ENCODE assay signal across 8 cellular contexts in the genomic region with DNA sequence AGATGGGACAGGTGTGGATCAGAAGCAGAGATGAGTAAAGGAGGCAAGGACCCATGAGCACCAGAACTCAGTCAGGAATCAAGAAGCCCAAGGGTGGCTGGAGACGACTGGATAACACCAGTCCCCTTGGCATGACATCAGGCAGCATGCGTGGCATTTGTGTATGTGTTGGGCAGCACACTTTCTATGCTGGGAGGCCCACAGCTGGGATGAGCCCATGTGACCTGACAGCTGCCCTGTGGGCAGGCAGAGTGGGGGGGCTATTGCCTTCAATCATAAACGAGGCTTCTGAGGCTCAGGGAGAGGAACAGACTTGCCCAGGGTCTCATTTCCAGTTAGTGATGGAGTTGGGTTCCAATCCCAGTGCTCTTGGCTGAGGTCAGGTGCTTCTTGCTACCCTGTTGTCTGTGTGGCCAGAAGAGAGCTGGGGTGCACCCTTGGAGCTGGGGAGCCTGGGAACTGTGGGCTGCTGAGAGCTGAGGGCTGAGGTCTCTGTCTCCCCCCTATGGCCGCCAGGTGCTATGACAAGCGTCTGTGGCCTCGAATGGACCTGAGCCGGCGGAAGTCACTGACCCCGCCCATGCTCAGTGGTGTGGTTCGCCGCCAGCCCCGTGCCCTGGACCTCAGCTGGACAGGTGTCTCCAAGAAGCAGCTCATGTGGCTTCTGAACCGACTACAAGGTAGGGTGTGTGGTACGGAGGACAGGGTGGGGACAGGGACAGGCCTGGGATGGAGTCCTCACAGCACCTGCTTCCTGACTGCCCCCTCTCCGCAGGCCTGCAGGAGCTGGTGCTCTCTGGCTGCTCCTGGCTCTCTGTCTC. TPM values are rescaled to one million over a fixed set of nuclear protein-coding genes. Genes with fewer than 3 reads are reported as not detected.
A peak's percentile ranks its signal among the peaks of the same experiment; 100 is the strongest.
DNase-seq lines count a peak whose midpoint lies in the region; ATAC-seq, FAIRE-seq and TF ChIP-seq lines count a peak whose summit lies in the region.

No MANE protein-coding gene starts in this region.

- intact Hi-C loops in ovary (cut with DNase I) = no loop called here

- TF ChIP-seq CTCF in D721Med (IDR thresholded peaks at IDR 0.05; ENCODE audit: insufficient read depth, missing control alignments) (peak; percentile 77), Peyer's patch (IDR thresholded peaks at IDR 0.05) (peak; percentile 75 to 94 (median 89)), ovary (IDR thresholded peaks at IDR 0.05) (peak; percentile 49 to 55 (median 55))

- FAIRE-seq in D721Med (lab: Jason Lieb, UNC) = no peak
- FAIRE-seq in frontal cortex (lab: Jason Lieb, UNC) = no peak

- H3K4me3 ChIP-seq in Peyer's patch (peak overlapping the region in 1 of 4 donors; percentile 23), ovary (no peak overlapping the region)

- 25 to 31% (median 27%) methylated on average over 12 to 15 of the region's 15 CpGs for WGBS in ovary, 3 donors

- no peaks in the 10 kb centered on the region for H3K27me3 ChIP-seq in Peyer's patch
- H3K27me3 ChIP-seq in ovary = no peaks in the 10 kb centered on the region

- TF ChIP-seq EP300 in ovary (IDR thresholded peaks at IDR 0.05) = no peak

- H3K36me3 ChIP-seq in Peyer's patch (peaks cover 0 to 22% (median 0%) of the 10 kb centered on the region in 3 donors), ovary (no peaks in the 10 kb centered on the region)

- peak; percentile 74 for DNase-seq in D721Med (ENCODE audit: insufficient read length, low spot score)
- peak; percentile 76 for DNase-seq in HPDE6-E6E7 (ENCODE audit: extremely low spot score)
- DNase-seq in Peyer's patch = peak; percentile 73 to 92 (median 87)
- DNase-seq in activated effector memory CD4-positive, alpha-beta T cell treated with anti-CD3 and anti-CD28 coated beads, Interleukin-2, amount 50 U/mL, for 16 hours = peak; percentile 87
- DNase-seq in frontal cortex (ENCODE audit: low spot score in 2 of 2) = peak; percentile 57 to 83
- peak; percentile 58 to 77 (median 67) for DNase-seq in ovary

- TF ChIP-seq POLR2A in Peyer's patch (IDR thresholded peaks at IDR 0.05) (no peak), ovary (IDR thresholded peaks at IDR 0.05) (no peak)

- ATAC-seq in GM19463 (IDR thresholded peaks at IDR 0.05; ENCODE audit: unreplicated experiment) (peak; percentile 95), HG03025 (IDR thresholded peaks at IDR 0.05; ENCODE audit: low FRiP score, unreplicated experiment) (no peak)

- H3K4me1 ChIP-seq in Peyer's patch (peaks cover 0 to 18% (median 6%) of the 10 kb centered on the region in 4 donors), ovary (ENCODE audit: insufficient read depth) (no peaks in the 10 kb centered on the region)

- H3K9me3 ChIP-seq in Peyer's patch (no peaks in the 10 kb centered on the region), ovary (no peaks in the 10 kb centered on the region)

- peak overlapping the region; percentile 20 to 81 (median 52) for H3K27ac ChIP-seq in Peyer's patch
- H3K27ac ChIP-seq in ovary = no peak overlapping the region

RNA-seq across cellular contexts. Expression of gene ORAI3, which starts 7.1 kb away (rescaled TPM):
- 10 to 100 TPM; 10.7 to 25.0 (median 20.3) TPM for total RNA-seq in Peyer's patch
- 4.1 TPM for total RNA-seq in frontal cortex
- total RNA-seq in ovary = 10 to 100 TPM; 21.5 to 30.8 (median 24.1) TPM
- 10 to 100 TPM; 26.0 to 27.5 TPM for polyA plus RNA-seq in ovary

RNA-seq across cellular contexts. Expression of gene SETD1A, which starts 15.7 kb away (rescaled TPM):
- total RNA-seq in Peyer's patch (10 to 100 TPM in 3 of 4 donors, 1 to 10 TPM in 1; 10.0 to 22.0 (median 16.5) TPM), frontal cortex (1.6 TPM), ovary (10 to 100 TPM in 5 of 7 donors, 1 to 10 TPM in 2; 5.0 to 31.8 (median 24.9) TPM)
- polyA plus RNA-seq in ovary = 10 to 100 TPM in 1 of 2 donors, 1 to 10 TPM in 1; 5.8 to 17.1 TPM

RNA-seq across cellular contexts. Expression of gene FBXL19, which starts 18.4 kb away (rescaled TPM):
- total RNA-seq in Peyer's patch = 10 to 100 TPM; 25.0 to 51.2 (median 47.9) TPM
- 66.4 TPM for total RNA-seq in frontal cortex
- total RNA-seq in ovary = 10 to 100 TPM; 10.2 to 24.3 (median 15.4) TPM
- polyA plus RNA-seq in ovary = 10 to 100 TPM in 1 of 2 donors, 1 to 10 TPM in 1; 1.6 to 12.4 TPM

RNA-seq across cellular contexts. Expression of gene HSD3B7, which starts 43.2 kb away (rescaled TPM):
- total RNA-seq in Peyer's patch (10 to 100 TPM; 38.8 to 59.1 (median 52.2) TPM), frontal cortex (2.0 TPM), ovary (10 to 100 TPM in 4 of 7 donors, 1 to 10 TPM in 3; 8.0 to 24.5 (median 10.5) TPM)
- polyA plus RNA-seq in ovary = 1 to 10 TPM; 3.9 to 8.0 TPM

RNA-seq across cellular contexts. Expression of gene CTF1, which starts 45.4 kb away (rescaled TPM):
- total RNA-seq in Peyer's patch = 1 to 10 TPM in 1 of 4 donors, not detected in 3; 1.2 TPM
- total RNA-seq in frontal cortex = 0.41 TPM
- total RNA-seq in ovary = 10 to 100 TPM in 5 of 7 donors, 1 to 10 TPM in 2; 7.0 to 22.4 (median 14.4) TPM
- polyA plus RNA-seq in ovary = 10 to 100 TPM in 1 of 2 donors, 1 to 10 TPM in 1; 7.9 to 16.2 TPM

Comparison
In these comparisons a context has a peak if more than half of its experiments do, and no peak if none do; other contexts are left out.
1. H3K27ac ChIP-seq: peak in Peyer's patch (4 of 4); none in ovary (0 of 2).
2. Peak in every context shown above with its lines, with median percentiles within 50 percentile points of each other: DNase-seq and CTCF ChIP-seq.